ENCODE assay signal across 14 cellular contexts in the genomic region with DNA sequence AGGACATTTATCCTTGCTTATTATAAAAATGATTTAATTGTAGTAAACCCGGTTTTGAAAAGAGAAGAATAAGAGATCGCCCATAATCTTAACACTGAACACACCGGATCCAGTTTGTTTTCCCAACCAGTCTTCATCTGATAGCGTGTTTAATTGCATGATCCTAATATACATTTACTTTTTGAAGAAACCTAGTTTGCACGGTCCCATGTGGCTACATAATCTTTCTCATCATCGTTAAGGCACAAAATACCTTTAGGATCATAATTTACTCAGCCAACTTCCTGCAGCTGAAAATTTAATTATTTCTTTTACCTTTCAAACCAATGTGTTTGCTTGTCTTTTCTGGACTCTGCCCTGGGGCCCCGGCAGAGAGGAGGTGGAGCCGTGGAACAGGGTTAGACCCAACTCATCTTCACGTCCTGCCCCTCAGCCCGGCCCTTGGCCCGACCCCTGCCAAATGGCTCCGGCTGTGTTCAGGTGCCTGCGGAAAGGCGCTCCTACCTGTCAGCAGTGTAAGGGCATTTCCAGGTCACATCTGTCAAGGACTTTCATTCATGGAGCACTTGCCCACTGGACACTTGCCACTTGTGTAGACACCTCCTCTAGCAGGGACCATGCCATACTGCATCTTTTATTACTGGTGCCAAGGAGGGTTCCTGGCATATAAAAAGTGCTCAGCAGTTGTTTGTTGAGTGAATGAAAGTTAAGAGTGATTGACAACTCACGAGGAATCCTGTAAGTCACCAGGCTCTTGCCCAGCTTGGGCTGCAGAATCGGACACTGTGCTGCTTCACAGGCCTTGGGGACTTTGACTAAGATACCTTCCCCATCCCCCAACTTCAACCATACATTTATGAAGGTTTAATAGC. TPM values are rescaled to one million over a fixed set of nuclear protein-coding genes. Genes with fewer than 3 reads are reported as not detected.
DNase-seq lines count a peak whose midpoint lies in the region; ATAC-seq and TF ChIP-seq lines count a peak whose summit lies in the region.
"Had no signal": no experiment of that assay in that cellular context is flagged by ENCODE, and none has a peak within 500 bp of the region (broad histone marks: within the 10 kb centered on the region; RNA-seq: fewer than 3 reads in every experiment).

No MANE protein-coding gene starts in this region.

- H3K27ac Mint-ChIP-seq in activated naive CD4-positive, alpha-beta T cell treated with anti-CD3 and anti-CD28 coated beads, Interleukin-2, amount 10 ng/mL, durations not matched to agents 7 days and 5 days = peak overlapping the region; percentile 77
- peak overlapping the region; percentile 92 for H3K27ac Mint-ChIP-seq in stimulated activated naive B cell treated with anti-CD40 and anti-IgM and Interleukin-4, amounts not matched to agents 10 μg/mL and 1 μg/mL and 100 μg/mL, for 72 hours

- TF ChIP-seq CTCF in PC-3 (conservative IDR thresholded peaks at IDR 0.05; ENCODE audit: low read depth, low read length) = no peak
- no peak for TF ChIP-seq CTCF in hepatocyte (IDR thresholded peaks at IDR 0.05; ENCODE audit: poor library complexity)

- POLR2A ChIA-PET in PC-3 (lab: Charles Lee; ENCODE audit: unreplicated experiment) = no interaction called here

- no peaks in the 10 kb centered on the region for H3K79me2 ChIP-seq in PC-3 (ENCODE audit: low read length)
- H3K79me2 ChIP-seq in hepatocyte = no peaks in the 10 kb centered on the region

- H3K4me2 ChIP-seq in PC-3 (ENCODE audit: low read length) (peak overlapping the region; percentile 81), hepatocyte (peak overlapping the region; percentile 77)

- H3K4me3 Mint-ChIP-seq in activated naive CD4-positive, alpha-beta T cell treated with anti-CD3 and anti-CD28 coated beads, Interleukin-2, amount 10 ng/mL, durations not matched to agents 7 days and 5 days = no peak overlapping the region
- H3K4me3 Mint-ChIP-seq in stimulated activated naive B cell treated with anti-CD40 and anti-IgM and Interleukin-4, amounts not matched to agents 10 μg/mL and 1 μg/mL and 100 μg/mL, for 72 hours = peak overlapping the region; percentile 75 to 81

- H3F3A ChIP-seq in PC-3 (ENCODE audit: low read length, unreplicated experiment) = no peaks in the 10 kb centered on the region

- WGBS in hepatocyte (ENCODE audit: low lambda C conversion rate, missing lambda C conversion rate) = 69% methylated on average over 16 of the region's 16 CpGs

- no peak for DNase-seq in activated naive CD4-positive, alpha-beta T cell treated with anti-CD3 and anti-CD28 coated beads, Interleukin-2, amount 10 ng/mL, durations not matched to agents 7 days and 5 days
- no peak for DNase-seq in activated naive CD4-positive, alpha-beta T cell treated with anti-CD3 and anti-CD28 coated beads, Interleukin-2, amount 50 U/mL, for 16 hours
- no peak for DNase-seq in PC-3
- peak; percentile 47 for DNase-seq in hepatocyte (ENCODE audit: low spot score)
- DNase-seq in stimulated activated naive B cell treated with anti-CD40 and anti-IgM and Interleukin-4, amounts not matched to agents 10 μg/mL and 1 μg/mL and 100 μg/mL, for 72 hours = no peak
- no peak for DNase-seq in NCI-H1048 (lab: John Stamatoyannopoulos, UW)
- no peak for DNase-seq in stimulated activated CD4-positive, alpha-beta T cell treated with anti-CD3 and anti-CD28 coated beads, Interleukin-4, amount 100 ng/mL, for 24 hours
- no peak for DNase-seq in stimulated activated CD4-positive, alpha-beta T cell treated with anti-CD3 and anti-CD28 coated beads, Interleukin-1b, Interleukin-23, amount 100 ng/mL, for 48 hours
- DNase-seq: foreskin melanocyte, NCI-H446 treated with DMSO at 0.1 percent for 48 hours, SIG-M5 had no signal

- H3K4me1 ChIP-seq in PC-3 (ENCODE audit: insufficient read depth, low read length) (no peaks in the 10 kb centered on the region), hepatocyte (ENCODE audit: insufficient read depth) (peaks cover 22% of the 10 kb centered on the region)

- peak overlapping the region; percentile 56; the same call in 1 of the 2 replicates for H3K4me3 ChIP-seq in PC-3 (ENCODE audit: low read length)
- no peak overlapping the region for H3K4me3 ChIP-seq in hepatocyte

- H3K36me3 Mint-ChIP-seq in activated naive CD4-positive, alpha-beta T cell treated with anti-CD3 and anti-CD28 coated beads, Interleukin-2, amount 10 ng/mL, durations not matched to agents 7 days and 5 days = no peaks in the 10 kb centered on the region
- no peaks in the 10 kb centered on the region for H3K36me3 Mint-ChIP-seq in stimulated activated naive B cell treated with anti-CD40 and anti-IgM and Interleukin-4, amounts not matched to agents 10 μg/mL and 1 μg/mL and 100 μg/mL, for 72 hours

- H3K9me2 ChIP-seq in PC-3 (replicated peaks; ENCODE audit: low read length) (no peaks in the 10 kb centered on the region), hepatocyte (replicated peaks; ENCODE audit: insufficient read depth) (no peaks in the 10 kb centered on the region)

- intact Hi-C loops in PC-3 (cut with micrococcal nuclease) = no loop called here

- H3K27ac ChIP-seq in PC-3 (ENCODE audit: low read length) (no peak overlapping the region), hepatocyte (peak overlapping the region; percentile 35)
- H3K27ac ChIP-seq: coronary artery had no signal

- H2AFZ ChIP-seq in PC-3 (ENCODE audit: low read length) = peak overlapping the region; percentile 75; the same call in 1 of the 2 replicates
- H2AFZ ChIP-seq in hepatocyte = peak overlapping the region; percentile 18

- H3K9ac ChIP-seq in PC-3 (ENCODE audit: low read length) = no peak overlapping the region

- H4K20me1 ChIP-seq in PC-3 (ENCODE audit: low read length) (no peaks in the 10 kb centered on the region), hepatocyte (ENCODE audit: insufficient read depth, poor library complexity, severe bottlenecking) (no peaks in the 10 kb centered on the region)

- peaks cover 82% of the 10 kb centered on the region for H3K4me1 Mint-ChIP-seq in activated naive CD4-positive, alpha-beta T cell treated with anti-CD3 and anti-CD28 coated beads, Interleukin-2, amount 10 ng/mL, durations not matched to agents 7 days and 5 days
- H3K4me1 Mint-ChIP-seq in stimulated activated naive B cell treated with anti-CD40 and anti-IgM and Interleukin-4, amounts not matched to agents 10 μg/mL and 1 μg/mL and 100 μg/mL, for 72 hours = peaks cover 66 to 92% of the 10 kb centered on the region in 2 donors

- ATAC-seq in PC-3 = no peak
- no peak for ATAC-seq in stimulated activated naive B cell treated with anti-CD40 and anti-IgM and Interleukin-4, amounts not matched to agents 10 μg/mL and 1 μg/mL and 100 μg/mL, for 72 hours (replicated peaks)

- H3K9me3 ChIP-seq in PC-3 (ENCODE audit: low read length) = no peaks in the 10 kb centered on the region
- H3K9me3 ChIP-seq in hepatocyte (ENCODE audit: low read depth) = no peaks in the 10 kb centered on the region

- H3K27me3 Mint-ChIP-seq in activated naive CD4-positive, alpha-beta T cell treated with anti-CD3 and anti-CD28 coated beads, Interleukin-2, amount 10 ng/mL, durations not matched to agents 7 days and 5 days = peaks cover 17% of the 10 kb centered on the region
- H3K27me3 Mint-ChIP-seq in stimulated activated naive B cell treated with anti-CD40 and anti-IgM and Interleukin-4, amounts not matched to agents 10 μg/mL and 1 μg/mL and 100 μg/mL, for 72 hours = no peaks in the 10 kb centered on the region

- H3K27me3 ChIP-seq in PC-3 (ENCODE audit: low read length) (no peaks in the 10 kb centered on the region), hepatocyte (peaks cover 4% of the 10 kb centered on the region)

- BruUV-seq in PC-3 (replicated peaks; lab: Mats Ljungman, UMichigan) = no TSS peak

- H3K36me3 ChIP-seq in PC-3 (ENCODE audit: low read depth, low read length) (no peaks in the 10 kb centered on the region), hepatocyte (replicated peaks; ENCODE audit: insufficient read depth, low read depth) (no peaks in the 10 kb centered on the region)

- CTCF ChIA-PET in activated naive CD4-positive, alpha-beta T cell treated with anti-CD3 and anti-CD28 coated beads, Interleukin-2, amount 10 ng/mL, durations not matched to agents 7 days and 5 days (lab: Charles Lee) = interaction anchor here (0.6 to 2.4 kb wide), 17 partner anchors 9 to 1046 kb away, joined by 3 to 17 read pairs (median 4); a partner anchor contains a TSS
- CTCF ChIA-PET in PC-3 (lab: Charles Lee) = interaction anchor here (0.6 to 1.1 kb wide), 2 partner anchors 27 to 109 kb away, joined by 3 read pairs; no protein-coding TSS in a partner anchor

- H3K9me3 Mint-ChIP-seq in activated naive CD4-positive, alpha-beta T cell treated with anti-CD3 and anti-CD28 coated beads, Interleukin-2, amount 10 ng/mL, durations not matched to agents 7 days and 5 days = no peaks in the 10 kb centered on the region
- H3K9me3 Mint-ChIP-seq in stimulated activated naive B cell treated with anti-CD40 and anti-IgM and Interleukin-4, amounts not matched to agents 10 μg/mL and 1 μg/mL and 100 μg/mL, for 72 hours = no peaks in the 10 kb centered on the region

RNA-seq across cellular contexts. Expression of a gene that starts 28.6 kb away (rescaled TPM):
- 57.9 and 64.7 TPM in 2 replicates for total RNA-seq in PC-3 (2014; rRNA removed)
- total RNA-seq in hepatocyte = 103 and 116 TPM in 2 replicates
- polyA plus RNA-seq in hepatocyte = 99.9 and 109 TPM in 2 replicates

RNA-seq across cellular contexts. Expression of a gene that starts 46.0 kb away (rescaled TPM):
- total RNA-seq in PC-3 (2014; rRNA removed) (not detected in 2 replicates), hepatocyte (1.8 and 2.8 TPM in 2 replicates)
- polyA plus RNA-seq in hepatocyte = 1.5 and 2.1 TPM in 2 replicates
- total RNA-seq: G401, osteocyte had no signal

RNA-seq across cellular contexts. Expression of a gene that starts 53.7 kb away (rescaled TPM):
- total RNA-seq in PC-3 (2014; rRNA removed) (0.12 TPM in 1 of 2 replicates, not detected in the other), hepatocyte (0.16 and 2.8 TPM in 2 replicates)
- 2.9 and 4.1 TPM in 2 replicates for polyA plus RNA-seq in hepatocyte
- total RNA-seq: G401, osteocyte had no signal
